In the genomic region with DNA sequence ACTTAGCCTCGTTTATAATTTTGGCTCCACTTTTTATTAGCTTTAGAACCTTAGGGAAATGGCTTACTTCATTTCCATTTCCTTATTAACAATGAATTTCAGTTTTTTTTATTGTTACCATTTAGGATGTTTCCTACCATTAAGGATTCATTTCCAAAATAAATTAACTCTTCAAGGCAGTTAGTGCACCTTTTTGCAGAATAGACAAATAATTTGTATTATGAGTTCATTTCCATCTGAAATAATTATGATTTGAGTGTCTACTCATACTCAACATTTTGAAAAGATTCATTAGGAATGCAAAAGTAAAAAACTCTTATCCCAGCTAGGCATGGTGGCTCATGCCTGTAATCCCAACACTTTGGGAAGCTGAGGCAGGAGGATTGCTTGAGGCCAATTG, we compare ENCODE assay signal across 1 cellular context.
TF ChIP-seq lines count a peak whose summit lies in the region.

No MANE protein-coding gene starts in this region.

TF ChIP-seq in HepG2, 621 proteins besides CTCF, POLR2A, EP300 and RAD21:
- TF ChIP-seq, protein P1, sequence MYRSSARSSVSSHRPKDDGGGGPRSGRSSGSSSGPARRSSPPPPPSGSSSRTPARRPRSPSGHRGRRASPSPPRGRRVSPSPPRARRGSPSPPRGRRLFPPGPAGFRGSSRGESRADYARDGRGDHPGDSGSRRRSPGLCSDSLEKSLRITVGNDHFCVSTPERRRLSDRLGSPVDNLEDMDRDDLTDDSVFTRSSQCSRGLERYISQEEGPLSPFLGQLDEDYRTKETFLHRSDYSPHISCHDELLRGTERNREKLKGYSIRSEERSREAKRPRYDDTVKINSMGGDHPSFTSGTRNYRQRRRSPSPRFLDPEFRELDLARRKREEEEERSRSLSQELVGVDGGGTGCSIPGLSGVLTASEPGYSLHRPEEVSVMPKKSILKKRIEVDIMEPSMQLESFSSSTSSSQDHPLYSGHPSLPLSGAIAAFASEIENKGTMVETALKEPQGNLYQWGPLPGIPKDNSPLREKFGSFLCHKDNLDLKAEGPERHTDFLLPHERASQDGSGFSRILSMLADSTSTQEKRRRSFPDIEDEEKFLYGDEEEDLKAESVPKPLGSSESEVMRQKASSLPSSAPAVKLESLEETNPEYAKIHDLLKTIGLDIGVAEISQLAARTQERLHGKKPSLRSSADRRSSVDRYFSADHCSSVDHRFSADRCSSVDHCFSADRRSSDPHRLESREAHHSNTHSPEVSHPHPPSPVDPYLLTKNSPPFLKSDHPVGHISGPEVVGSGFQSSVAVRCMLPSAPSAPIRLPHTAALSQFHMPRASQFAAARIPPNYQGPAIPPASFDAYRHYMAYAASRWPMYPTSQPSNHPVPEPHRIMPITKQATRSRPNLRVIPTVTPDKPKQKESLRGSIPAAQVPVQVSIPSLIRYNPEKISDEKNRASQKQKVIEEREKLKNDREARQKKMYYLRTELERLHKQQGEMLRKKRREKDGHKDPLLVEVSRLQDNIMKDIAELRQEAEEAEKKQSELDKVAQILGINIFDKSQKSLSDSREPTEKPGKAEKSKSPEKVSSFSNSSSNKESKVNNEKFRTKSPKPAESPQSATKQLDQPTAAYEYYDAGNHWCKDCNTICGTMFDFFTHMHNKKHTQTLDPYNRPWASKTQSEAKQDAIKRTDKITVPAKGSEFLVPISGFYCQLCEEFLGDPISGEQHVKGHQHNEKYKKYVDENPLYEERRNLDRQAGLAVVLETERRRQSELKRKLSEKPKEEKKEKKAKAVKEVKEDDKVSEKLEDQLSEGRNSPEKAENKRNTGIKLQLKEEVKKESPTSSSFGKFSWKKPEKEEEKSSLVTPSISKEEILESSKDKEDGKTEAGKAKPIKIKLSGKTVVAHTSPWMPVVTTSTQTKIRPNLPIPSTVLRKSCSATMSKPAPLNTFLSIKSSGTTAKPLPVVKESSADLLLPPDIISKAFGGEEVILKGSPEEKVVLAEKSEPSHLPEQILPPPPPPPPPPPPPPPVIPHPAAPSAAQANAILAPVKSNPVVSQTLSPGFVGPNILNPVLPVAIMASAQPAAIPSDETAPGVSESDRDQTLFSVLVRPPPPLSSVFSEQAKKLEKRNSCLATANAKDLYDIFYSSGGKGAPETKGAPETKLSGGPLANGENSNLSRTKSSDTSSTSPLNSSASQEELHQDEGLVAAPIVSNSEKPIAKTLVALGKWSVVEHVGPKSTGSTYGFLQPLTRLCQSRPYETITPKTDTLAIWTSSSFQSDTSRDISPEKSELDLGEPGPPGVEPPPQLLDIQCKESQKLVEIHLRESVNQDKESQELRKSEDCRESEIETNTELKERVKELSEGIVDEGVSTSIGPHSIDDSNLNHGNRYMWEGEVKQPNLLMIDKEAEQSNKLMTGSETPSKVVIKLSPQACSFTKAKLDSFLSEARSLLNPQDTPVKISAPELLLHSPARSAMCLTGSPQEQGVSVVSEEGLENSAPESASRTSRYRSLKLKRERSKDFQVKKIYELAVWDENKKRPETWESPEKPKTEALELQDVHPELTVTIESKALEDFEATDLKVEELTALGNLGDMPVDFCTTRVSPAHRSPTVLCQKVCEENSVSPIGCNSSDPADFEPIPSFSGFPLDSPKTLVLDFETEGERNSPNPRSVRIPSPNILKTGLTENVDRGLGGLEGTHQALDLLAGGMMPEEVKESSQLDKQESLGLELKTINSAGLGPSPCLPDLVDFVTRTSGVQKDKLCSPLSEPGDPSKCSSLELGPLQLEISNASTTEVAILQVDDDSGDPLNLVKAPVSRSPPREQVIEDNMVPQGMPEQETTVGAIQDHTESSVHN (CRISPR knock-in tag; IDR thresholded peaks at IDR 0.05), result no peak
- peak; percentile 32; the same call in 1 of the 2 replicates for TF ChIP-seq MAFF (IDR thresholded peaks at IDR 0.05; ENCODE audit: low read depth, low read length)
- TF ChIP-seq SP4 (CRISPR knock-in tag; IDR thresholded peaks at IDR 0.05), result no peak
- TF ChIP-seq MAFK (conservative IDR thresholded peaks at IDR 0.05 in 1 of 2, IDR thresholded peaks at IDR 0.05 in 1 of 2; ENCODE audit: low read length in 2 of 2), result peak; percentile 42 to 55; a peak in 3 of 4 replicates
- no peak for TF ChIP-seq MYC (CRISPR knock-in tag; IDR thresholded peaks at IDR 0.05; ENCODE audit: borderline replicate concordance)
- TF ChIP-seq, protein P2, sequence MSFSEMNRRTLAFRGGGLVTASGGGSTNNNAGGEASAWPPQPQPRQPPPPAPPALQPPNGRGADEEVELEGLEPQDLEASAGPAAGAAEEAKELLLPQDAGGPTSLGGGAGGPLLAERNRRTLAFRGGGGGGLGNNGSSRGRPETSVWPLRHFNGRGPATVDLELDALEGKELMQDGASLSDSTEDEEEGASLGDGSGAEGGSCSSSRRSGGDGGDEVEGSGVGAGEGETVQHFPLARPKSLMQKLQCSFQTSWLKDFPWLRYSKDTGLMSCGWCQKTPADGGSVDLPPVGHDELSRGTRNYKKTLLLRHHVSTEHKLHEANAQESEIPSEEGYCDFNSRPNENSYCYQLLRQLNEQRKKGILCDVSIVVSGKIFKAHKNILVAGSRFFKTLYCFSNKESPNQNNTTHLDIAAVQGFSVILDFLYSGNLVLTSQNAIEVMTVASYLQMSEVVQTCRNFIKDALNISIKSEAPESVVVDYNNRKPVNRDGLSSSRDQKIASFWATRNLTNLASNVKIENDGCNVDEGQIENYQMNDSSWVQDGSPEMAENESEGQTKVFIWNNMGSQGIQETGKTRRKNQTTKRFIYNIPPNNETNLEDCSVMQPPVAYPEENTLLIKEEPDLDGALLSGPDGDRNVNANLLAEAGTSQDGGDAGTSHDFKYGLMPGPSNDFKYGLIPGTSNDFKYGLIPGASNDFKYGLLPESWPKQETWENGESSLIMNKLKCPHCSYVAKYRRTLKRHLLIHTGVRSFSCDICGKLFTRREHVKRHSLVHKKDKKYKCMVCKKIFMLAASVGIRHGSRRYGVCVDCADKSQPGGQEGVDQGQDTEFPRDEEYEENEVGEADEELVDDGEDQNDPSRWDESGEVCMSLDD (CRISPR knock-in tag; IDR thresholded peaks at IDR 0.05; ENCODE audit: borderline replicate concordance), result no peak
